ENCODE assay signal across 11 cellular contexts in the genomic region with DNA sequence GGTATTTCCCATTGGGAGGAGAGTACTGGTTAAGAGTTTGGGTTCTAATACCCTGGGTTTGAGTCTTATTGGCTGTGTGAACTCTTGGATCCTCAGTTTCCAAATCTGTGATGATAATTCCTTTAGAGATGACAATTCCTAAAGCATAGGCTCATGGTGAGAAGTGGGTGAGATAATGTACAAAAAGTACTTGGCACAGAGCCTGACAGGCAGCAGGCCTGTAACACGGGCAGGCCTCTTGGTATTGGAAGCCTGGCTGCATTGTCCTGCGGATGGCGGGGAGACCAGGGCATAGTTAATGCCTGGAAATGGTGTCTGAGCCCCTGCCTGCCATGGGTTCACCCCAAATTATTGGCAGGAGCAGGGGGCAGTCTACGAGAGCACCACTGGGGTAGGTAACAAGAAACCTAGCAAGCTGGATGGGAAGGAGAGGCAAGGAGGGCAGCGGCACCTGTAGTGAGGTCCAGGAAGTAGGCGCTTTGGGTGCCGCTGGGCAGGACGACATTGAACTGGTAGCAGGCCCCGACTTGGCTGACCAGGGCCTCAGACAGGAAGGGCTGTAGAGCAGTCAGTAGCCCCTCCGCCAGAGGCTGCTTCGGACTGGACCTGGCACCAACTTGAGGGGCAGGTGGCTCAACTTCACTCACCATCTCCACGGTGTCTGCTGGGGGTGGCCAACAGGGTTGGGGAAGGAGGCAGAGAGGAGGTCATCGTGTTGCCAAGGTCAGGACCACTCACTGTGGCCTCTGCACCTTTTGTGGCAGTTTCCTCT. TPM values are rescaled to one million over a fixed set of nuclear protein-coding genes. Genes with fewer than 3 reads are reported as not detected.
DNase-seq lines count a peak whose midpoint lies in the region; ATAC-seq and TF ChIP-seq lines count a peak whose summit lies in the region.
"Had no signal": no experiment of that assay in that cellular context is flagged by ENCODE, and none has a peak within 500 bp of the region (broad histone marks: within the 10 kb centered on the region; RNA-seq: fewer than 3 reads in every experiment).

No MANE protein-coding gene starts in this region.

- intact Hi-C loops in mammary epithelial cell (cut with micrococcal nuclease) (no loop called here), transverse colon (cut with DNase I; ENCODE audit: low total_unique reads) (no loop called here)

- TF ChIP-seq CTCF in mammary epithelial cell (conservative IDR thresholded peaks at IDR 0.05 in 1 of 2, IDR thresholded peaks at IDR 0.05 in 1 of 2; ENCODE audit: extremely low read depth in 1 of 2, insufficient read depth in 1 of 2, low read depth in 1 of 2, low read length in 2 of 2) (no peak), transverse colon (IDR thresholded peaks at IDR 0.05) (no peak)

- peaks cover 77% of the 10 kb centered on the region for H3K4me1 ChIP-seq in mammary epithelial cell (ENCODE audit: insufficient read depth, low read length)
- H3K4me1 ChIP-seq in transverse colon: peaks cover 30 to 58% (median 40%) of the 10 kb centered on the region in 4 donors
- H3K4me1 ChIP-seq in effector memory CD4-positive, alpha-beta T cell (ENCODE audit: control insufficient read depth, insufficient read depth, low read length, poor library complexity, severe bottlenecking): no peaks in the 10 kb centered on the region
- H3K4me1 ChIP-seq: HAP-1 had no signal

- dilution Hi-C loops in mammary epithelial cell (cut with HindIII; ENCODE audit: low sequenced_read_pairs): no loop called here

- peaks cover 54% of the 10 kb centered on the region for H3K4me1 Mint-ChIP-seq in activated naive CD4-positive, alpha-beta T cell treated with anti-CD3 and anti-CD28 coated beads, Interleukin-2, amount 10 ng/mL, durations not matched to agents 7 days and 5 days
- peaks cover 45 to 66% (median 60%) of the 10 kb centered on the region in 3 donors for H3K4me1 Mint-ChIP-seq in naive B cell

- no peak for ATAC-seq in naive B cell (ENCODE audit: low read depth in 2 of 2)

- H4K20me1 ChIP-seq in mammary epithelial cell (ENCODE audit: insufficient read depth, low read length): no peaks in the 10 kb centered on the region

- WGBS in mammary epithelial cell (ENCODE audit: low coverage, missing lambda C conversion rate): 85% methylated on average over 6 of the region's 13 CpGs
- 78 to 100% methylated on average over 1 to 13 of the region's 13 CpGs for WGBS in transverse colon (ENCODE audit: low coverage in 1 of 2), 2 donors

- H3K9me3 Mint-ChIP-seq in activated naive CD4-positive, alpha-beta T cell treated with anti-CD3 and anti-CD28 coated beads, Interleukin-2, amount 10 ng/mL, durations not matched to agents 7 days and 5 days: no peaks in the 10 kb centered on the region
- no peaks in the 10 kb centered on the region for H3K9me3 Mint-ChIP-seq in naive B cell

- no peaks in the 10 kb centered on the region for H3K27me3 Mint-ChIP-seq in activated naive CD4-positive, alpha-beta T cell treated with anti-CD3 and anti-CD28 coated beads, Interleukin-2, amount 10 ng/mL, durations not matched to agents 7 days and 5 days
- no peaks in the 10 kb centered on the region for H3K27me3 Mint-ChIP-seq in naive B cell

- no peak overlapping the region for H3K4me3 Mint-ChIP-seq in activated naive CD4-positive, alpha-beta T cell treated with anti-CD3 and anti-CD28 coated beads, Interleukin-2, amount 10 ng/mL, durations not matched to agents 7 days and 5 days
- peak overlapping the region in 7 of 8 donors; percentile 16 to 75 (median 43) for H3K4me3 Mint-ChIP-seq in naive B cell

- peak overlapping the region; percentile 22 for H3K4me2 ChIP-seq in mammary epithelial cell (ENCODE audit: insufficient read depth, low read depth, low read length)

- H3K27me3 ChIP-seq in mammary epithelial cell (ENCODE audit: insufficient read depth, low read length): no peaks in the 10 kb centered on the region
- H3K27me3 ChIP-seq in transverse colon: no peaks in the 10 kb centered on the region
- no peaks in the 10 kb centered on the region for H3K27me3 ChIP-seq in effector memory CD4-positive, alpha-beta T cell (replicated peaks; ENCODE audit: control insufficient read depth, insufficient read depth, low read length, poor library complexity, severe bottlenecking)

- no peak for TF ChIP-seq EP300 in transverse colon (IDR thresholded peaks at IDR 0.05; ENCODE audit: low read depth)

- CTCF ChIA-PET in activated naive CD4-positive, alpha-beta T cell treated with anti-CD3 and anti-CD28 coated beads, Interleukin-2, amount 10 ng/mL, durations not matched to agents 7 days and 5 days (lab: Charles Lee): interaction anchor here (0.6 to 7.8 kb wide), 5 partner anchors 9 to 70 kb away, joined by 3 to 45 read pairs (median 15); a partner anchor contains a TSS
- CTCF ChIA-PET in mammary epithelial cell (lab: Charles Lee; ENCODE audit: low non-redundant PET): no interaction called here

- no peak for TF ChIP-seq POLR2A in transverse colon (IDR thresholded peaks at IDR 0.05)

- H3K27ac Mint-ChIP-seq in activated naive CD4-positive, alpha-beta T cell treated with anti-CD3 and anti-CD28 coated beads, Interleukin-2, amount 10 ng/mL, durations not matched to agents 7 days and 5 days: peak overlapping the region; percentile 3
- H3K27ac Mint-ChIP-seq in naive B cell: peak overlapping the region; percentile 8 to 88 (median 74)

- H3K79me2 ChIP-seq in mammary epithelial cell (ENCODE audit: insufficient read depth, low read length): no peaks in the 10 kb centered on the region

- no peaks in the 10 kb centered on the region for H3K36me3 ChIP-seq in mammary epithelial cell (ENCODE audit: insufficient read depth, low read length)
- no peaks in the 10 kb centered on the region for H3K36me3 ChIP-seq in transverse colon
- peaks cover 3% of the 10 kb centered on the region for H3K36me3 ChIP-seq in effector memory CD4-positive, alpha-beta T cell (ENCODE audit: control insufficient read depth, insufficient read depth, low read length)
- H3K36me3 ChIP-seq: HAP-1 had no signal

- BruUV-seq in mammary epithelial cell (replicated peaks; lab: Mats Ljungman, UMichigan): no TSS peak

- no peak for DNase-seq in activated naive CD4-positive, alpha-beta T cell treated with anti-CD3 and anti-CD28 coated beads, Interleukin-2, amount 10 ng/mL, durations not matched to agents 7 days and 5 days
- DNase-seq in activated naive CD4-positive, alpha-beta T cell (lab: John Stamatoyannopoulos, UW): no peak
- DNase-seq in mammary epithelial cell (no peak), naive B cell (no peak), transverse colon (no peak), amniotic stem cell (lab: John Stamatoyannopoulos, UW) (no peak), H4 (ENCODE audit: low spot score) (no peak)
- DNase-seq in effector memory CD4-positive, alpha-beta T cell: no peak
- DNase-seq: stimulated activated CD4-positive, alpha-beta T cell treated with anti-CD3 and anti-CD28 coated beads, Interleukin-15, amount 100 ng/mL, for 24 hours had no signal

- in situ Hi-C loops in mammary epithelial cell (cut with MboI; ENCODE audit: low sequenced_read_pairs in 2 of 2): loop anchor here in 1 of 2 donors (10.0 kb wide), 1 partner anchor 340 kb away; no protein-coding TSS in a partner anchor
- in situ Hi-C loops in transverse colon (cut with MboI; ENCODE audit: low pct_ligation_motif_present in 1 of 4, low pct_unique_long_range_greater_than_20kb in 1 of 4, low sequenced_read_pairs in 3 of 4): loop anchor here in 1 of 4 donors (10.0 kb wide), 1 partner anchor 50 kb away; no protein-coding TSS in a partner anchor

- H3K9ac ChIP-seq in mammary epithelial cell (ENCODE audit: insufficient read depth, low read length): no peak overlapping the region

- H3K36me3 Mint-ChIP-seq in activated naive CD4-positive, alpha-beta T cell treated with anti-CD3 and anti-CD28 coated beads, Interleukin-2, amount 10 ng/mL, durations not matched to agents 7 days and 5 days: no peaks in the 10 kb centered on the region
- peaks cover 0 to 19% of the 10 kb centered on the region in 2 donors for H3K36me3 Mint-ChIP-seq in naive B cell

- H3K27ac ChIP-seq in mammary epithelial cell (ENCODE audit: insufficient read depth, low read depth, low read length): peak overlapping the region; percentile 4
- H3K27ac ChIP-seq in transverse colon: peak overlapping the region; percentile 82 to 90 (median 86)
- no peak overlapping the region for H3K27ac ChIP-seq in effector memory CD4-positive, alpha-beta T cell (ENCODE audit: insufficient read depth, low read length, poor library complexity, severe bottlenecking)

- H3K9me3 ChIP-seq in mammary epithelial cell (replicated peaks; ENCODE audit: insufficient read depth, low read length) (no peaks in the 10 kb centered on the region), transverse colon (no peaks in the 10 kb centered on the region)
- no peaks in the 10 kb centered on the region for H3K9me3 ChIP-seq in effector memory CD4-positive, alpha-beta T cell (ENCODE audit: control insufficient read depth, low read length)
- H3K9me3 ChIP-seq: HAP-1, mucosa of descending colon had no signal

- H3K4me3 ChIP-seq in mammary epithelial cell (replicated peaks in 1 of 3; ENCODE audit: insufficient read depth in 1 of 3, low read depth in 2 of 3, low read length in 3 of 3): no peak overlapping the region
- H3K4me3 ChIP-seq in transverse colon: no peak overlapping the region
- no peak overlapping the region for H3K4me3 ChIP-seq in effector memory CD4-positive, alpha-beta T cell (ENCODE audit: insufficient read depth, low read depth, low read length, poor library complexity, severe bottlenecking)
- H3K4me3 ChIP-seq: HAP-1, mucosa of descending colon had no signal

- no peak overlapping the region for H2AFZ ChIP-seq in mammary epithelial cell (ENCODE audit: low read depth, low read length)

RNA-seq across cellular contexts. Expression of a gene that starts 7.7 kb away (rescaled TPM):
- 10 to 100 TPM; 14.0 to 15.3 TPM for total RNA-seq in mammary epithelial cell
- polyA plus RNA-seq in mammary epithelial cell: 10.9 TPM
- 36.3 TPM for polyA minus RNA-seq in mammary epithelial cell
- polyA plus RNA-seq in naive B cell (ENCODE audit: low read depth in 6 of 6): 10 to 100 TPM in 3 of 6 donors, 1 to 10 TPM in 3; 8.6 to 18.4 (median 9.9) TPM
- total RNA-seq in transverse colon: 10 to 100 TPM in 1 of 4 donors, 1 to 10 TPM in 2, under 1 TPM in 1; 0.75 to 14.6 (median 4.5) TPM
- total RNA-seq in H4 (2014; rRNA removed; shearing (Covaris generic)): 5.2 and 6.7 TPM in 2 replicates

RNA-seq across cellular contexts. Expression of a gene that starts 10.1 kb away (rescaled TPM):
- total RNA-seq in mammary epithelial cell (10 to 100 TPM; 38.7 to 55.5 TPM), transverse colon (100 to 1,000 TPM in 1 of 4 donors, 10 to 100 TPM in 3; 35.1 to 128 (median 70.0) TPM)
- polyA plus RNA-seq in mammary epithelial cell (16.8 TPM), naive B cell (ENCODE audit: low read depth in 6 of 6) (10 to 100 TPM in 5 of 6 donors, 1 to 10 TPM in 1; 6.4 to 39.8 (median 18.9) TPM)
- 54.1 TPM for polyA minus RNA-seq in mammary epithelial cell
- 19.0 and 20.0 TPM in 2 replicates for total RNA-seq in H4 (2014; rRNA removed; shearing (Covaris generic))

RNA-seq across cellular contexts. Expression of a gene that starts 58.1 kb away (rescaled TPM):
- 10 to 100 TPM in 1 of 2 donors, 1 to 10 TPM in 1; 5.0 to 23.0 TPM for total RNA-seq in mammary epithelial cell
- 18.7 TPM for polyA plus RNA-seq in mammary epithelial cell
- 6.0 TPM for polyA minus RNA-seq in mammary epithelial cell
- polyA plus RNA-seq in naive B cell (ENCODE audit: low read depth in 6 of 6): under 1 TPM in 2 of 6 donors, not detected in 4; 0.19 to 0.48 TPM
- 1 to 10 TPM in 3 of 4 donors, not detected in 1; 1.8 to 6.8 (median 1.9) TPM for total RNA-seq in transverse colon
- total RNA-seq in H4 (2014; rRNA removed; shearing (Covaris generic)): 53.2 and 104 TPM in 2 replicates
